In the genomic region with DNA sequence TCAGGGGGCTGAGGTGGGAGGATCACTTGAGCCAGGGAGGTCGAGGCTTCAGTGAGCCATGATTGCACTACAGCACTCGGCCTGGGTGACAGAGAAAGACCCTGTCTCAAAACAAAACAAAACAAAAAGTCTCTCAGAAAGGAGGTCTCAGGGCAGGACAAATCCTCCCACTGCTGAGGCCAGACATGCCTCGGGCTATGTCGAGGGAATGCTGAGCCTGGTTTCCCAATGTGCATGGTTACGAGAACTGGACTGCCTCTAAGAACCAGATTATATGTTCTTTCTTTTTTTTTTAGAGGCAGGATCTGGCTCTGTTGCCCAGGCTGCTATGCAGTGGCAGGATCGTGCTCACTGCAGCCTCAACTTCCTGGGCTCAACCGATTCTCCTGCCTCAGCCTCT, we compare ENCODE assay signal across 14 cellular contexts. TPM values are rescaled to one million over a fixed set of nuclear protein-coding genes. Genes with fewer than 3 reads are reported as not detected.
DNase-seq lines count a peak whose midpoint lies in the region; ATAC-seq and TF ChIP-seq lines count a peak whose summit lies in the region.
"Had no signal": no experiment of that assay in that cellular context is flagged by ENCODE, and none has a peak within 500 bp of the region (broad histone marks: within the 10 kb centered on the region; RNA-seq: fewer than 3 reads in every experiment).

No MANE protein-coding gene starts in this region.

- no peak overlapping the region for H3K4me3 Mint-ChIP-seq in activated naive CD8-positive, alpha-beta T cell treated with anti-CD3 and anti-CD28 coated beads, Interleukin-2, amount 50 U/mL, for 24 hours
- H3K4me3 Mint-ChIP-seq: activated CD4-positive, alpha-beta T cell treated with anti-CD3 and anti-CD28 coated beads, Interleukin-2, amount 10 ng/mL, durations not matched to agents 7 days and 5 days had no signal

- H2AFZ ChIP-seq in hepatocyte, result no peak overlapping the region

- WGBS in hepatocyte (ENCODE audit: low lambda C conversion rate, missing lambda C conversion rate), result 82% methylated on average over 7 of the region's 7 CpGs

- no peak overlapping the region for H3K4me2 ChIP-seq in hepatocyte

- peaks cover 12% of the 10 kb centered on the region for H3K4me1 Mint-ChIP-seq in activated naive CD8-positive, alpha-beta T cell treated with anti-CD3 and anti-CD28 coated beads, Interleukin-2, amount 50 U/mL, for 24 hours

- no peaks in the 10 kb centered on the region for H3K9me3 ChIP-seq in adipocyte (ENCODE audit: control insufficient read depth, low read length)
- no peaks in the 10 kb centered on the region for H3K9me3 ChIP-seq in hepatocyte (ENCODE audit: low read depth)
- H3K9me3 ChIP-seq: lower lobe of right lung had no signal

- no peak for ATAC-seq in GM21528 (IDR thresholded peaks at IDR 0.05; ENCODE audit: low FRiP score, unreplicated experiment)
- no peak for ATAC-seq in activated naive CD8-positive, alpha-beta T cell treated with anti-CD3 and anti-CD28 coated beads, Interleukin-2, amount 50 U/mL, for 24 hours

- no peak overlapping the region for H3K4me3 ChIP-seq in adipocyte (ENCODE audit: low read length)
- no peak overlapping the region for H3K4me3 ChIP-seq in hepatocyte
- no peak overlapping the region for H3K4me3 ChIP-seq in skin epidermis
- H3K4me3 ChIP-seq: cardiac muscle cell had no signal

- no peaks in the 10 kb centered on the region for H3K9me3 Mint-ChIP-seq in activated naive CD8-positive, alpha-beta T cell treated with anti-CD3 and anti-CD28 coated beads, Interleukin-2, amount 50 U/mL, for 24 hours
- H3K9me3 Mint-ChIP-seq: activated CD4-positive, alpha-beta T cell treated with anti-CD3 and anti-CD28 coated beads, Interleukin-2, amount 10 ng/mL, durations not matched to agents 7 days and 5 days; immature natural killer cell; stimulated activated naive CD8-positive, alpha-beta T cell treated with anti-CD3 and anti-CD28 coated beads, Interleukin-15, amount 100 ng/mL, for 72 hours had no signal

- no peak for TF ChIP-seq CTCF in hepatocyte (IDR thresholded peaks at IDR 0.05; ENCODE audit: poor library complexity)

- H3K36me3 ChIP-seq in adipocyte (ENCODE audit: control insufficient read depth, insufficient read depth, low read length, severe bottlenecking), result peaks cover 35% of the 10 kb centered on the region
- no peaks in the 10 kb centered on the region for H3K36me3 ChIP-seq in hepatocyte (replicated peaks; ENCODE audit: insufficient read depth, low read depth)

- H3K27ac ChIP-seq in hepatocyte, result peak overlapping the region; percentile 43
- peak overlapping the region in 15 of 21 experiments; percentile 19 to 84 (median 55) for H3K27ac ChIP-seq in skin epidermis
- H3K27ac ChIP-seq: cardiac muscle cell, parathyroid adenoma had no signal

- peaks cover 34% of the 10 kb centered on the region for H3K79me2 ChIP-seq in hepatocyte
- H3K79me2 ChIP-seq: parathyroid adenoma had no signal

- H3K4me1 ChIP-seq in adipocyte (ENCODE audit: control insufficient read depth, insufficient read depth, low read length) (peaks cover 25% of the 10 kb centered on the region), hepatocyte (ENCODE audit: insufficient read depth) (peaks cover 4% of the 10 kb centered on the region)

- peak overlapping the region; percentile 57 for H3K9ac ChIP-seq in adipocyte (ENCODE audit: low read length)
- H3K9ac ChIP-seq: parathyroid adenoma had no signal

- DNase-seq in EH (ENCODE audit: low read depth), result peak; percentile 66
- peak; percentile 78 for DNase-seq in adipocyte (ENCODE audit: low read depth)
- no peak for DNase-seq in hepatocyte (ENCODE audit: low spot score)
- DNase-seq in NCI-H146 treated with DMSO at 0.1 percent for 48 hours (lab: John Stamatoyannopoulos, UW; ENCODE audit: unreplicated experiment), result no peak
- DNase-seq in activated naive CD8-positive, alpha-beta T cell treated with anti-CD3 and anti-CD28 coated beads, Interleukin-2, amount 50 U/mL, for 24 hours, result no peak
- no peak for DNase-seq in GM03348 (ENCODE audit: low spot score)

- no peaks in the 10 kb centered on the region for H3K27me3 Mint-ChIP-seq in activated naive CD8-positive, alpha-beta T cell treated with anti-CD3 and anti-CD28 coated beads, Interleukin-2, amount 50 U/mL, for 24 hours
- H3K27me3 Mint-ChIP-seq: activated CD4-positive, alpha-beta T cell treated with anti-CD3 and anti-CD28 coated beads, Interleukin-2, amount 10 ng/mL, durations not matched to agents 7 days and 5 days; stimulated activated naive CD8-positive, alpha-beta T cell treated with anti-CD3 and anti-CD28 coated beads, Interleukin-15, amount 100 ng/mL, for 72 hours had no signal

- H4K20me1 ChIP-seq in hepatocyte (ENCODE audit: insufficient read depth, poor library complexity, severe bottlenecking), result no peaks in the 10 kb centered on the region

- H3K27me3 ChIP-seq in adipocyte (replicated peaks; ENCODE audit: control insufficient read depth, insufficient read depth, low read length), result no peaks in the 10 kb centered on the region
- no peaks in the 10 kb centered on the region for H3K27me3 ChIP-seq in hepatocyte
- H3K27me3 ChIP-seq: cardiac muscle cell had no signal

- no peak overlapping the region for H3K27ac Mint-ChIP-seq in activated naive CD8-positive, alpha-beta T cell treated with anti-CD3 and anti-CD28 coated beads, Interleukin-2, amount 50 U/mL, for 24 hours
- H3K27ac Mint-ChIP-seq: stimulated activated naive CD8-positive, alpha-beta T cell treated with anti-CD3 and anti-CD28 coated beads, Interleukin-15, amount 100 ng/mL, for 72 hours had no signal

- peaks cover 60% of the 10 kb centered on the region for H3K36me3 Mint-ChIP-seq in activated naive CD8-positive, alpha-beta T cell treated with anti-CD3 and anti-CD28 coated beads, Interleukin-2, amount 50 U/mL, for 24 hours (ENCODE audit: low read depth)

- no peaks in the 10 kb centered on the region for H3K9me2 ChIP-seq in hepatocyte (replicated peaks; ENCODE audit: insufficient read depth)

RNA-seq across cellular contexts. Expression of a gene that starts 27.6 kb away (rescaled TPM):
- 62.3 and 70.8 TPM in 2 replicates for total RNA-seq in hepatocyte
- polyA plus RNA-seq in hepatocyte, result 79.8 and 80.5 TPM in 2 replicates

RNA-seq across cellular contexts. Expression of a gene that starts 35.2 kb away (rescaled TPM):
- total RNA-seq in hepatocyte, result 284 and 295 TPM in 2 replicates
- polyA plus RNA-seq in hepatocyte, result 332 and 337 TPM in 2 replicates

Comparison
In these comparisons a context has a peak if more than half of its experiments do, and no peak if none do; other contexts are left out.
1. DNase-seq: peak in EH (single experiment) and adipocyte (single experiment); none in hepatocyte (single experiment), NCI-H146 treated with DMSO at 0.1 percent for 48 hours (single experiment), activated naive CD8-positive, alpha-beta T cell treated with anti-CD3 and anti-CD28 coated beads, Interleukin-2, amount 50 U/mL, for 24 hours (single experiment) and GM03348 (single experiment).